19 cellular contexts compared by ENCODE assay signal in genomic region chr4:163523791-163524365, GRCh38. TPM values are rescaled to one million over a fixed set of nuclear protein-coding genes. Genes with fewer than 3 reads are reported as not detected.
"Had no signal": no experiment of that assay in that cellular context is flagged by ENCODE, and none has a peak within 500 bp of the region (broad histone marks: within the 10 kb centered on the region; RNA-seq: fewer than 3 reads in every experiment).

No MANE protein-coding gene starts in this region.

- H3K4me3 ChIP-seq: esophagus squamous epithelium, neural progenitor cell, ovary, thoracic aorta had no signal

- H2AFZ ChIP-seq: neural progenitor cell had no signal

- DNase-seq: activated CD4-positive, alpha-beta T cell treated with anti-CD3 and anti-CD28 coated beads, Interleukin-2, amount 10 ng/mL, durations not matched to agents 7 days and 5 days; activated naive CD4-positive, alpha-beta T cell; activated naive CD8-positive, alpha-beta T cell treated with anti-CD3 and anti-CD28 coated beads, Interleukin-2, amount 10 ng/mL, durations not matched to agents 7 days and 5 days; anterior cingulate cortex; brain microvascular endothelial cell; cortex of kidney; effector CD8-positive, alpha-beta T cell; esophagus squamous epithelium; foreskin fibroblast; hypothalamus; ovary; stimulated activated CD4-positive, alpha-beta T cell treated with anti-CD3 and anti-CD28 coated beads, Interleukin-12 subunit alpha, Interleukin-12 subunit beta, amount 100 ng/mL, for 4 hours; stimulated activated CD4-positive, alpha-beta T cell treated with anti-CD3 and anti-CD28 coated beads, Interleukin-2, amount 100 ng/mL, for 24 hours had no signal

- H3K9ac ChIP-seq: neural progenitor cell had no signal

- H3K27me3 ChIP-seq: brain microvascular endothelial cell, esophagus squamous epithelium, neural progenitor cell, ovary had no signal

- FAIRE-seq: endothelial cell of umbilical vein had no signal

- H3K9me3 ChIP-seq: esophagus squamous epithelium, ovary, thoracic aorta had no signal

- H3K4me2 ChIP-seq: neural progenitor cell had no signal

- H3K36me3 ChIP-seq: ovary had no signal

- H3K4me1 ChIP-seq: esophagus squamous epithelium had no signal

- H3K27ac ChIP-seq: brain microvascular endothelial cell, esophagus squamous epithelium, neural progenitor cell, ovary, thoracic aorta had no signal

RNA-seq across cellular contexts. Expression of gene TKTL2, which starts 50.3 kb away (rescaled TPM):
- total RNA-seq: activated CD4-positive, alpha-beta T cell treated with anti-CD3 and anti-CD28 coated beads, Interleukin-2, amount 10 ng/mL, durations not matched to agents 7 days and 5 days; activated naive CD8-positive, alpha-beta T cell treated with anti-CD3 and anti-CD28 coated beads, Interleukin-2, amount 10 ng/mL, durations not matched to agents 7 days and 5 days; endothelial cell of umbilical vein; lower leg skin; mesenteric fat pad; ovary had no signal
- polyA plus RNA-seq: endothelial cell of umbilical vein, ovary, urinary bladder had no signal
